ENCODE assay signal across 1 cellular context in the genomic region with DNA sequence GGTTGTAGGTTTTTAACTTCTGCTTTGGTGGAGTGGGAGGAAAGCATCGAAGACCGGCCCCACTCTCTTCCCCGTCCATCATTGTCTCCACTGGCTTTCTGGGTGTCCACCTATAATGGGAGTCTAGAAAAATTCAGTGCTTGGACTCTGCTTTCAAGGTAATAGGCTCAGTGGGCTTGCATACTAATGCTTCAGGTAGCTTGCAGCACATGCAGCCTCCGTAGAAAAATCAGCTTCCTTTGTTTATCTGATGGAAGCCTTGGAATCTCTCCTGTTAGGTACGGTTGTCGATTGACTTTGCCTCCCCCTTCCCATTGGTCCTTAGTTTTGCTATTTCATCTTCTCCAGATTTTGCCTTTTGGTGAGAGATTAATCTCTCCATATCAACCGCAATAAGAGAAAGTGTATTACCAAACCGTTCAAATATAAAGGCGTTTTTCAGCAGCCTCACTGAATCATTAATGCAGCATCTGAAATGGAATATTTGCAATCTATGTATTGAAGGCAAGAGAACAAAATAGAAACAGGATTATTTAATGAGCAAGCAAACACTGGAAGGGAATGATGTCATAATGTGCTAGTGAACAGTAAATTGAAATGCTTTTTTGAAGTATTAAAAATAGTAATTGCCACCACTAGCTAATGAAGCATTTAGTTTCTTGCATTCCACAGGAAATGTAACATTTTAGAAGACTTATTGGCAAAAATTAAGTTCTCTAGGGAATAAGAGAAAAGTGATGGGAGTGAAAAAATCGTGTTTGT.
A peak's percentile ranks its signal among the peaks of the same experiment; 100 is the strongest.
TF ChIP-seq lines count a peak whose summit lies in the region.

No MANE protein-coding gene starts in this region.

TF ChIP-seq in HepG2, 621 proteins besides CTCF, POLR2A, EP300 and RAD21 (continued from another document and continues in another):
- TF ChIP-seq, protein P1, sequence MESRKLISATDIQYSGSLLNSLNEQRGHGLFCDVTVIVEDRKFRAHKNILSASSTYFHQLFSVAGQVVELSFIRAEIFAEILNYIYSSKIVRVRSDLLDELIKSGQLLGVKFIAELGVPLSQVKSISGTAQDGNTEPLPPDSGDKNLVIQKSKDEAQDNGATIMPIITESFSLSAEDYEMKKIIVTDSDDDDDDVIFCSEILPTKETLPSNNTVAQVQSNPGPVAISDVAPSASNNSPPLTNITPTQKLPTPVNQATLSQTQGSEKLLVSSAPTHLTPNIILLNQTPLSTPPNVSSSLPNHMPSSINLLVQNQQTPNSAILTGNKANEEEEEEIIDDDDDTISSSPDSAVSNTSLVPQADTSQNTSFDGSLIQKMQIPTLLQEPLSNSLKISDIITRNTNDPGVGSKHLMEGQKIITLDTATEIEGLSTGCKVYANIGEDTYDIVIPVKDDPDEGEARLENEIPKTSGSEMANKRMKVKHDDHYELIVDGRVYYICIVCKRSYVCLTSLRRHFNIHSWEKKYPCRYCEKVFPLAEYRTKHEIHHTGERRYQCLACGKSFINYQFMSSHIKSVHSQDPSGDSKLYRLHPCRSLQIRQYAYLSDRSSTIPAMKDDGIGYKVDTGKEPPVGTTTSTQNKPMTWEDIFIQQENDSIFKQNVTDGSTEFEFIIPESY (CRISPR knock-in tag; IDR thresholded peaks at IDR 0.05), result no peak
- TF ChIP-seq, protein P2, sequence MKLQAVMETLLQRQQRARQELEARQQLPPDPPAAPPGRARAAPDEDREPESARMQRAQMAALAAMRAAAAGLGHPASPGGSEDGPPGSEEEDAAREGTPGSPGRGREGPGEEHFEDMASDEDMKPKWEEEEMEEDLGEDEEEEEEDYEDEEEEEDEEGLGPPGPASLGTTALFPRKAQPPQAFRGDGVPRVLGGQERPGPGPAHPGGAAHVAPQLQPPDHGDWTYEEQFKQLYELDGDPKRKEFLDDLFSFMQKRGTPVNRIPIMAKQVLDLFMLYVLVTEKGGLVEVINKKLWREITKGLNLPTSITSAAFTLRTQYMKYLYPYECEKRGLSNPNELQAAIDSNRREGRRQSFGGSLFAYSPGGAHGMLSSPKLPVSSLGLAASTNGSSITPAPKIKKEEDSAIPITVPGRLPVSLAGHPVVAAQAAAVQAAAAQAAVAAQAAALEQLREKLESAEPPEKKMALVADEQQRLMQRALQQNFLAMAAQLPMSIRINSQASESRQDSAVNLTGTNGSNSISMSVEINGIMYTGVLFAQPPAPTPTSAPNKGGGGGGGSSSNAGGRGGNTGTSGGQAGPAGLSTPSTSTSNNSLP (IDR thresholded peaks at IDR 0.05; ENCODE audit: low read depth, low read length), result 0 out of 2 replicates have a peak, but pooled peaks have one; percentile 19
- TF ChIP-seq SP1 (IDR thresholded peaks at IDR 0.05) (no peak), SP1 (CRISPR knock-in tag; IDR thresholded peaks at IDR 0.05) (no peak), KDM5A (IDR thresholded peaks at IDR 0.05; ENCODE audit: borderline replicate concordance, low read length) (peak; percentile 38; the same call in 1 of the 2 replicates), NFKB2 (CRISPR knock-in tag; IDR thresholded peaks at IDR 0.05; ENCODE audit: borderline replicate concordance) (no peak), ATF7 (IDR thresholded peaks at IDR 0.05) (peak; percentile 82), ATF7 (CRISPR knock-in tag; IDR thresholded peaks at IDR 0.05) (no peak), CEBPB (IDR thresholded peaks at IDR 0.05; ENCODE audit: borderline replicate concordance, low read depth, low read length) (no peak), THAP11 (CRISPR knock-in tag; IDR thresholded peaks at IDR 0.05) (no peak), ZNF850 (CRISPR knock-in tag; conservative IDR thresholded peaks at IDR 0.05) (no peak), ZNF232 (CRISPR knock-in tag; IDR thresholded peaks at IDR 0.05; ENCODE audit: borderline replicate concordance) (no peak), NRL (CRISPR knock-in tag; IDR thresholded peaks at IDR 0.05; ENCODE audit: borderline replicate concordance) (no peak), ZNF3 (CRISPR knock-in tag; IDR thresholded peaks at IDR 0.05) (peak; percentile 95), ZNF564 (CRISPR knock-in tag; IDR thresholded peaks at IDR 0.05) (0 out of 2 replicates have a peak, but pooled peaks have one; percentile 6), KMT2B (CRISPR knock-in tag; IDR thresholded peaks at IDR 0.05) (no peak), ZNF546 (CRISPR knock-in tag; conservative IDR thresholded peaks at IDR 0.05) (0 out of 2 replicates have a peak, but pooled peaks have one; percentile 18), ZNF644 (CRISPR knock-in tag; IDR thresholded peaks at IDR 0.05; ENCODE audit: low read depth) (no peak), NR2F2 (IDR thresholded peaks at IDR 0.05; ENCODE audit: borderline replicate concordance, low read depth) (no peak), ZFP82 (CRISPR knock-in tag; IDR thresholded peaks at IDR 0.05; ENCODE audit: borderline replicate concordance) (0 out of 2 replicates have a peak, but pooled peaks have one; percentile 42), ZNF878 (CRISPR knock-in tag; IDR thresholded peaks at IDR 0.05) (no peak), ARID2 (CRISPR knock-in tag; IDR thresholded peaks at IDR 0.05; ENCODE audit: borderline replicate concordance) (0 out of 2 replicates have a peak, but pooled peaks have one; percentile 60), GATAD2A (CRISPR knock-in tag; IDR thresholded peaks at IDR 0.05) (no peak), AHR (CRISPR knock-in tag; IDR thresholded peaks at IDR 0.05) (no peak), SNAI1 (CRISPR knock-in tag; IDR thresholded peaks at IDR 0.05; ENCODE audit: borderline replicate concordance) (no peak), ZNF552 (CRISPR knock-in tag; IDR thresholded peaks at IDR 0.05; ENCODE audit: borderline replicate concordance) (no peak), CREB1 (IDR thresholded peaks at IDR 0.05) (0 out of 2 replicates have a peak, but pooled peaks have one; percentile 25), CREB1 (CRISPR knock-in tag; IDR thresholded peaks at IDR 0.05) (no peak), CENPX (CRISPR knock-in tag; IDR thresholded peaks at IDR 0.05) (no peak), TOE1 (CRISPR knock-in tag; IDR thresholded peaks at IDR 0.05) (no peak), KDM1A (CRISPR knock-in tag; IDR thresholded peaks at IDR 0.05) (no peak), TBL1XR1 (IDR thresholded peaks at IDR 0.05; ENCODE audit: borderline replicate concordance, low read length, partially characterized antibody) (no peak), NCOA1 (CRISPR knock-in tag; IDR thresholded peaks at IDR 0.05) (no peak), AGO2 (optimal IDR thresholded peaks at IDR 0.05; ENCODE audit: low read depth, low read length) (no peak), FOSL2 (CRISPR knock-in tag; IDR thresholded peaks at IDR 0.05) (no peak), MAF1 (CRISPR knock-in tag; IDR thresholded peaks at IDR 0.05; ENCODE audit: borderline replicate concordance) (no peak), ZNF773 (CRISPR knock-in tag; IDR thresholded peaks at IDR 0.05; ENCODE audit: borderline replicate concordance) (no peak), ZNF468 (CRISPR knock-in tag; IDR thresholded peaks at IDR 0.05) (no peak), ZNF616 (CRISPR knock-in tag; IDR thresholded peaks at IDR 0.05; ENCODE audit: low read depth) (no peak), ZNF207 (IDR thresholded peaks at IDR 0.05; ENCODE audit: borderline replicate concordance) (no peak), STAT5B (CRISPR knock-in tag; IDR thresholded peaks at IDR 0.05) (no peak)
- TF ChIP-seq, protein P3, sequence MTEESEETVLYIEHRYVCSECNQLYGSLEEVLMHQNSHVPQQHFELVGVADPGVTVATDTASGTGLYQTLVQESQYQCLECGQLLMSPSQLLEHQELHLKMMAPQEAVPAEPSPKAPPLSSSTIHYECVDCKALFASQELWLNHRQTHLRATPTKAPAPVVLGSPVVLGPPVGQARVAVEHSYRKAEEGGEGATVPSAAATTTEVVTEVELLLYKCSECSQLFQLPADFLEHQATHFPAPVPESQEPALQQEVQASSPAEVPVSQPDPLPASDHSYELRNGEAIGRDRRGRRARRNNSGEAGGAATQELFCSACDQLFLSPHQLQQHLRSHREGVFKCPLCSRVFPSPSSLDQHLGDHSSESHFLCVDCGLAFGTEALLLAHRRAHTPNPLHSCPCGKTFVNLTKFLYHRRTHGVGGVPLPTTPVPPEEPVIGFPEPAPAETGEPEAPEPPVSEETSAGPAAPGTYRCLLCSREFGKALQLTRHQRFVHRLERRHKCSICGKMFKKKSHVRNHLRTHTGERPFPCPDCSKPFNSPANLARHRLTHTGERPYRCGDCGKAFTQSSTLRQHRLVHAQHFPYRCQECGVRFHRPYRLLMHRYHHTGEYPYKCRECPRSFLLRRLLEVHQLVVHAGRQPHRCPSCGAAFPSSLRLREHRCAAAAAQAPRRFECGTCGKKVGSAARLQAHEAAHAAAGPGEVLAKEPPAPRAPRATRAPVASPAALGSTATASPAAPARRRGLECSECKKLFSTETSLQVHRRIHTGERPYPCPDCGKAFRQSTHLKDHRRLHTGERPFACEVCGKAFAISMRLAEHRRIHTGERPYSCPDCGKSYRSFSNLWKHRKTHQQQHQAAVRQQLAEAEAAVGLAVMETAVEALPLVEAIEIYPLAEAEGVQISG (CRISPR knock-in tag; IDR thresholded peaks at IDR 0.05), result no peak
- TF ChIP-seq, protein P4, sequence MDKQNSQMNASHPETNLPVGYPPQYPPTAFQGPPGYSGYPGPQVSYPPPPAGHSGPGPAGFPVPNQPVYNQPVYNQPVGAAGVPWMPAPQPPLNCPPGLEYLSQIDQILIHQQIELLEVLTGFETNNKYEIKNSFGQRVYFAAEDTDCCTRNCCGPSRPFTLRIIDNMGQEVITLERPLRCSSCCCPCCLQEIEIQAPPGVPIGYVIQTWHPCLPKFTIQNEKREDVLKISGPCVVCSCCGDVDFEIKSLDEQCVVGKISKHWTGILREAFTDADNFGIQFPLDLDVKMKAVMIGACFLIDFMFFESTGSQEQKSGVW (CRISPR knock-in tag; IDR thresholded peaks at IDR 0.05; ENCODE audit: borderline replicate concordance), result no peak
- TF ChIP-seq, protein P5, sequence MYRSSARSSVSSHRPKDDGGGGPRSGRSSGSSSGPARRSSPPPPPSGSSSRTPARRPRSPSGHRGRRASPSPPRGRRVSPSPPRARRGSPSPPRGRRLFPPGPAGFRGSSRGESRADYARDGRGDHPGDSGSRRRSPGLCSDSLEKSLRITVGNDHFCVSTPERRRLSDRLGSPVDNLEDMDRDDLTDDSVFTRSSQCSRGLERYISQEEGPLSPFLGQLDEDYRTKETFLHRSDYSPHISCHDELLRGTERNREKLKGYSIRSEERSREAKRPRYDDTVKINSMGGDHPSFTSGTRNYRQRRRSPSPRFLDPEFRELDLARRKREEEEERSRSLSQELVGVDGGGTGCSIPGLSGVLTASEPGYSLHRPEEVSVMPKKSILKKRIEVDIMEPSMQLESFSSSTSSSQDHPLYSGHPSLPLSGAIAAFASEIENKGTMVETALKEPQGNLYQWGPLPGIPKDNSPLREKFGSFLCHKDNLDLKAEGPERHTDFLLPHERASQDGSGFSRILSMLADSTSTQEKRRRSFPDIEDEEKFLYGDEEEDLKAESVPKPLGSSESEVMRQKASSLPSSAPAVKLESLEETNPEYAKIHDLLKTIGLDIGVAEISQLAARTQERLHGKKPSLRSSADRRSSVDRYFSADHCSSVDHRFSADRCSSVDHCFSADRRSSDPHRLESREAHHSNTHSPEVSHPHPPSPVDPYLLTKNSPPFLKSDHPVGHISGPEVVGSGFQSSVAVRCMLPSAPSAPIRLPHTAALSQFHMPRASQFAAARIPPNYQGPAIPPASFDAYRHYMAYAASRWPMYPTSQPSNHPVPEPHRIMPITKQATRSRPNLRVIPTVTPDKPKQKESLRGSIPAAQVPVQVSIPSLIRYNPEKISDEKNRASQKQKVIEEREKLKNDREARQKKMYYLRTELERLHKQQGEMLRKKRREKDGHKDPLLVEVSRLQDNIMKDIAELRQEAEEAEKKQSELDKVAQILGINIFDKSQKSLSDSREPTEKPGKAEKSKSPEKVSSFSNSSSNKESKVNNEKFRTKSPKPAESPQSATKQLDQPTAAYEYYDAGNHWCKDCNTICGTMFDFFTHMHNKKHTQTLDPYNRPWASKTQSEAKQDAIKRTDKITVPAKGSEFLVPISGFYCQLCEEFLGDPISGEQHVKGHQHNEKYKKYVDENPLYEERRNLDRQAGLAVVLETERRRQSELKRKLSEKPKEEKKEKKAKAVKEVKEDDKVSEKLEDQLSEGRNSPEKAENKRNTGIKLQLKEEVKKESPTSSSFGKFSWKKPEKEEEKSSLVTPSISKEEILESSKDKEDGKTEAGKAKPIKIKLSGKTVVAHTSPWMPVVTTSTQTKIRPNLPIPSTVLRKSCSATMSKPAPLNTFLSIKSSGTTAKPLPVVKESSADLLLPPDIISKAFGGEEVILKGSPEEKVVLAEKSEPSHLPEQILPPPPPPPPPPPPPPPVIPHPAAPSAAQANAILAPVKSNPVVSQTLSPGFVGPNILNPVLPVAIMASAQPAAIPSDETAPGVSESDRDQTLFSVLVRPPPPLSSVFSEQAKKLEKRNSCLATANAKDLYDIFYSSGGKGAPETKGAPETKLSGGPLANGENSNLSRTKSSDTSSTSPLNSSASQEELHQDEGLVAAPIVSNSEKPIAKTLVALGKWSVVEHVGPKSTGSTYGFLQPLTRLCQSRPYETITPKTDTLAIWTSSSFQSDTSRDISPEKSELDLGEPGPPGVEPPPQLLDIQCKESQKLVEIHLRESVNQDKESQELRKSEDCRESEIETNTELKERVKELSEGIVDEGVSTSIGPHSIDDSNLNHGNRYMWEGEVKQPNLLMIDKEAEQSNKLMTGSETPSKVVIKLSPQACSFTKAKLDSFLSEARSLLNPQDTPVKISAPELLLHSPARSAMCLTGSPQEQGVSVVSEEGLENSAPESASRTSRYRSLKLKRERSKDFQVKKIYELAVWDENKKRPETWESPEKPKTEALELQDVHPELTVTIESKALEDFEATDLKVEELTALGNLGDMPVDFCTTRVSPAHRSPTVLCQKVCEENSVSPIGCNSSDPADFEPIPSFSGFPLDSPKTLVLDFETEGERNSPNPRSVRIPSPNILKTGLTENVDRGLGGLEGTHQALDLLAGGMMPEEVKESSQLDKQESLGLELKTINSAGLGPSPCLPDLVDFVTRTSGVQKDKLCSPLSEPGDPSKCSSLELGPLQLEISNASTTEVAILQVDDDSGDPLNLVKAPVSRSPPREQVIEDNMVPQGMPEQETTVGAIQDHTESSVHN (CRISPR knock-in tag; IDR thresholded peaks at IDR 0.05), result no peak
- TF ChIP-seq, protein P6, sequence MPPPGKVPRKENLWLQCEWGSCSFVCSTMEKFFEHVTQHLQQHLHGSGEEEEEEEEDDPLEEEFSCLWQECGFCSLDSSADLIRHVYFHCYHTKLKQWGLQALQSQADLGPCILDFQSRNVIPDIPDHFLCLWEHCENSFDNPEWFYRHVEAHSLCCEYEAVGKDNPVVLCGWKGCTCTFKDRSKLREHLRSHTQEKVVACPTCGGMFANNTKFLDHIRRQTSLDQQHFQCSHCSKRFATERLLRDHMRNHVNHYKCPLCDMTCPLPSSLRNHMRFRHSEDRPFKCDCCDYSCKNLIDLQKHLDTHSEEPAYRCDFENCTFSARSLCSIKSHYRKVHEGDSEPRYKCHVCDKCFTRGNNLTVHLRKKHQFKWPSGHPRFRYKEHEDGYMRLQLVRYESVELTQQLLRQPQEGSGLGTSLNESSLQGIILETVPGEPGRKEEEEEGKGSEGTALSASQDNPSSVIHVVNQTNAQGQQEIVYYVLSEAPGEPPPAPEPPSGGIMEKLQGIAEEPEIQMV (CRISPR knock-in tag; IDR thresholded peaks at IDR 0.05; ENCODE audit: low read depth), result no peak
